8 cellular contexts compared by ENCODE assay signal in the genomic region with DNA sequence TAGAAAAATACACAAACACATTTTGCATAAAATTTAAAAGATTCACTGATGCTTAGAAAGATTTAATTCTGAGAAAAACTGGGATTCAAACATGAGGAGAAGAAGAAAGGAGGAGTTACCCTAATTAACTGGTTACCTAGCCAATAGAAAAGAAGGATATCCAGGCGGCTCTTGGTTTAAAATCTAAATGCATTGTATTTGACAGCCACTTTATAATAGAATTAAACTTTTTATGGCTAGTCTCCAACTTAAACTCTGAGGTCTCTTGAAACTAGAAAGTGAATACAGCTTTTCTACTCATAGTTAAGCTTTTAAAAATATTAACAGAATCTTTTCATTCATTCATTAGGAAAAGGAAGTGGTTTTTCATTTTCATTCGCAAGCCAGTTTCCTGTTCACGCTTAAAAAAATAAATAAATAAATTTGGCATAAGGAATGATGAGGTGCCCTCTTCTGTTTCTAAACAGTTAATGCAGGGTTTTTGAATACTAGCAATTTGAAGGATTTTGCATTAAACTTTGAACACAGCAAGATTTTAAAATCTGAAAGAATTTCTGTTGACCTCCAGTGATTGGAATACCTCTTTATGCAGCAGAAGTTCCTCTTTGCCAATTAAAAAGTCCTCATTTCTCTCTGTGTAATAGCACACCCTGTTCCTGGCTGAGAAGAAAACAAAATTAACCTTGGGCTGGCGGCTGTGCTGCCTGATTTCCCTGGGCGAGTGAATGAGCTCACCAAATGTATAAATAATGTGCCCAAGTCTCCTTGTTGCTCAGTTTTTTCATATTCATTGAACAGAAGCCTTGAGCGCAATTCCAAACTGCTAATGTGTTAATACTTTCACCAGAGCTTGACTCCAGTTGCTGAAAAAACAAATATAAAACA.
DNase-seq lines count a peak whose midpoint lies in the region; ATAC-seq and TF ChIP-seq lines count a peak whose summit lies in the region.

No MANE protein-coding gene starts in this region.

- H3K4me3 ChIP-seq in adrenal gland (no peak overlapping the region), thyroid gland (replicated peaks in 1 of 3) (no peak overlapping the region)

- TF ChIP-seq CTCF in adrenal gland (IDR thresholded peaks at IDR 0.05) = peak; percentile 18 to 63 (median 38)
- peak in 4 of 6 experiments; percentile 18 to 62 (median 55) for TF ChIP-seq CTCF in thyroid gland (IDR thresholded peaks at IDR 0.05)

- H3K36me3 ChIP-seq in adrenal gland (replicated peaks in 1 of 2) = no peaks in the 10 kb centered on the region
- H3K36me3 ChIP-seq in thyroid gland = no peaks in the 10 kb centered on the region

- no peaks in the 10 kb centered on the region for H3K9me3 Mint-ChIP-seq in activated CD4-positive, alpha-beta T cell treated with anti-CD3 and anti-CD28 coated beads, Interleukin-2, amount 10 ng/mL, durations not matched to agents 7 days and 5 days

- H3K27ac Mint-ChIP-seq in activated CD4-positive, alpha-beta T cell treated with anti-CD3 and anti-CD28 coated beads, Interleukin-2, amount 10 ng/mL, durations not matched to agents 7 days and 5 days = peak overlapping the region; percentile 17

- WGBS in adrenal gland, 4 donors = 14 to 21% (median 17%) methylated on average over 6 of the region's 6 CpGs
- 36 to 40% methylated on average over 6 of the region's 6 CpGs for WGBS in thyroid gland, 2 donors

- peaks cover 12% of the 10 kb centered on the region for H3K4me1 Mint-ChIP-seq in activated CD4-positive, alpha-beta T cell treated with anti-CD3 and anti-CD28 coated beads, Interleukin-2, amount 10 ng/mL, durations not matched to agents 7 days and 5 days

- CTCF ChIA-PET in activated CD4-positive, alpha-beta T cell treated with anti-CD3 and anti-CD28 coated beads, Interleukin-2, amount 10 ng/mL, durations not matched to agents 7 days and 5 days (lab: Charles Lee) = no interaction called here

- POLR2A ChIA-PET in activated CD4-positive, alpha-beta T cell treated with anti-CD3 and anti-CD28 coated beads, Interleukin-2, amount 10 ng/mL, durations not matched to agents 7 days and 5 days (lab: Charles Lee) = no interaction called here

- no peaks in the 10 kb centered on the region for H3K27me3 ChIP-seq in adrenal gland
- no peaks in the 10 kb centered on the region for H3K27me3 ChIP-seq in thyroid gland

- intact Hi-C loops in adrenal gland (cut with DNase I) = loop anchor here (5.0 to 10.0 kb wide), 2 partner anchors 522 to 529 kb away; no protein-coding TSS in a partner anchor
- intact Hi-C loops in thyroid gland (cut with DNase I) = no loop called here

- H3K27me3 Mint-ChIP-seq in activated CD4-positive, alpha-beta T cell treated with anti-CD3 and anti-CD28 coated beads, Interleukin-2, amount 10 ng/mL, durations not matched to agents 7 days and 5 days = no peaks in the 10 kb centered on the region

- peak; percentile 44 for ATAC-seq in HG02759 (IDR thresholded peaks at IDR 0.05; ENCODE audit: unreplicated experiment)

- H3K36me3 Mint-ChIP-seq in activated CD4-positive, alpha-beta T cell treated with anti-CD3 and anti-CD28 coated beads, Interleukin-2, amount 10 ng/mL, durations not matched to agents 7 days and 5 days (ENCODE audit: low read depth) = no peaks in the 10 kb centered on the region

- H3K4me1 ChIP-seq in adrenal gland (replicated peaks in 1 of 2) = peaks cover 8 to 17% of the 10 kb centered on the region in 2 donors
- H3K4me1 ChIP-seq in thyroid gland = peaks cover 8% of the 10 kb centered on the region in 2 donors

- H3K9me3 ChIP-seq in adrenal gland (replicated peaks in 1 of 3) = no peaks in the 10 kb centered on the region
- H3K9me3 ChIP-seq in thyroid gland = no peaks in the 10 kb centered on the region

- no peak overlapping the region for H3K4me3 Mint-ChIP-seq in activated CD4-positive, alpha-beta T cell treated with anti-CD3 and anti-CD28 coated beads, Interleukin-2, amount 10 ng/mL, durations not matched to agents 7 days and 5 days

- TF ChIP-seq POLR2A in adrenal gland (IDR thresholded peaks at IDR 0.05) (no peak), thyroid gland (IDR thresholded peaks at IDR 0.05) (no peak)

- no peak for DNase-seq in activated CD4-positive, alpha-beta T cell treated with anti-CD3 and anti-CD28 coated beads, Interleukin-2, amount 10 ng/mL, durations not matched to agents 7 days and 5 days
- DNase-seq in activated CD4-positive, alpha-beta T cell treated with anti-CD3 and anti-CD28 coated beads, Interleukin-2, amount 50 U/mL, for 1 hour = no peak
- DNase-seq in NCI-H2029 treated with DMSO at 0.1 percent for 48 hours (lab: John Stamatoyannopoulos, UW) (peak; percentile 55), adrenal gland (peak in 2 of 7 donors; percentile 2 to 62), iPS-NIHi11 (ENCODE audit: low spot score) (peak; percentile 21), thyroid gland (no peak)
- DNase-seq in stimulated activated CD4-positive, alpha-beta T cell treated with anti-CD3 and anti-CD28 coated beads, Interleukin-4, amount 100 ng/mL, for 24 hours = no peak

- H3K27ac ChIP-seq in adrenal gland (no peak overlapping the region), thyroid gland (no peak overlapping the region)

Comparison
In these comparisons a context has a peak if more than half of its experiments do, and no peak if none do; other contexts are left out.
1. DNase-seq: peak in NCI-H2029 treated with DMSO at 0.1 percent for 48 hours (single experiment) and iPS-NIHi11 (single experiment); none in activated CD4-positive, alpha-beta T cell treated with anti-CD3 and anti-CD28 coated beads, Interleukin-2, amount 10 ng/mL, durations not matched to agents 7 days and 5 days (single experiment), activated CD4-positive, alpha-beta T cell treated with anti-CD3 and anti-CD28 coated beads, Interleukin-2, amount 50 U/mL, for 1 hour (single experiment), thyroid gland (0 of 2) and stimulated activated CD4-positive, alpha-beta T cell treated with anti-CD3 and anti-CD28 coated beads, Interleukin-4, amount 100 ng/mL, for 24 hours (single experiment).